In the genomic region with DNA sequence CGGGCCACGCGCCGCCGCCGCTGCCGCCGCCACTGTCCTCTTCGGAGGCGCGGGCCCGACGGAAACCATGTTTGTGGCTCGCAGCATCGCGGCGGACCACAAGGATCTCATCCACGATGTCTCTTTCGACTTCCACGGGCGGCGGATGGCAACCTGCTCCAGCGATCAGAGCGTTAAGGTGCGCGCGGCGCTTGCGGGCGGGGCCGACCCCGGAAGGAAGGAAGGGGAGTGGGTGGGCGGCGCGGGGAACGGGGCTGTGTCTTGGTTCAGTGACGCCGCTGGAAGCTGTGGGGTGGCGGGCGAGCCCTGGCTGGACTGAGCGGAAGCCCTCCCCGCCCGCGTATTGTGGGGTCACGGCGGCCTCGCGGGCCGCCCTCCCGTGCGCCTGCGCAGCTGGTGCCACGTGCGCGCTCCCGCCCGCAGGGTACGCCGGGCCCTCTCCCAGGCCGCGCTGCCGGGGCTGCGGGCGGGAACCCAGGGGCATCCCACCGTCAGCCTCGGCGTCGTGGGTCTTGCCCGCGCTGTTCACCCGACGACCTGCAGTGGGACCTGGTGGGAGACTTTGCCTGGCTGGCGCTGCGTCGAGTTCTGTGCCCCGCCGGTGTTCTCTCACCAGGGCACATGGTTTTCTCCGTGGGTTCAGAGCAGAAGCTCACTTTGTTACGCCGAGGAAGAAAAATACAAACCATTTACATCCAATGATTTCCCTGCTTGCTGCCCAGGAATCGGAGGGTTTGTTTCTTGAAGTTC, we compare ENCODE assay signal across 1 cellular context.
TF ChIP-seq lines count a peak whose summit lies in the region.

No MANE protein-coding gene starts in this region.

TF ChIP-seq in K562, 482 proteins besides CTCF, POLR2A, EP300 and RAD21 (continued from another document and continues in another):
- TF ChIP-seq, protein P1, sequence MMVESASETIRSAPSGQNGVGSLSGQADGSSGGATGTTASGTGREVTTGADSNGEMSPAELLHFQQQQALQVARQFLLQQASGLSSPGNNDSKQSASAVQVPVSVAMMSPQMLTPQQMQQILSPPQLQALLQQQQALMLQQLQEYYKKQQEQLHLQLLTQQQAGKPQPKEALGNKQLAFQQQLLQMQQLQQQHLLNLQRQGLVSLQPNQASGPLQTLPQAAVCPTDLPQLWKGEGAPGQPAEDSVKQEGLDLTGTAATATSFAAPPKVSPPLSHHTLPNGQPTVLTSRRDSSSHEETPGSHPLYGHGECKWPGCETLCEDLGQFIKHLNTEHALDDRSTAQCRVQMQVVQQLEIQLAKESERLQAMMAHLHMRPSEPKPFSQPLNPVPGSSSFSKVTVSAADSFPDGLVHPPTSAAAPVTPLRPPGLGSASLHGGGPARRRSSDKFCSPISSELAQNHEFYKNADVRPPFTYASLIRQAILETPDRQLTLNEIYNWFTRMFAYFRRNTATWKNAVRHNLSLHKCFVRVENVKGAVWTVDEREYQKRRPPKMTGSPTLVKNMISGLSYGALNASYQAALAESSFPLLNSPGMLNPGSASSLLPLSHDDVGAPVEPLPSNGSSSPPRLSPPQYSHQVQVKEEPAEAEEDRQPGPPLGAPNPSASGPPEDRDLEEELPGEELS (CRISPR knock-in tag; IDR thresholded peaks at IDR 0.05; ENCODE audit: borderline replicate concordance): peak; percentile 92; the same call in 1 of the 2 replicates
- TF ChIP-seq CBFB (CRISPR knock-in tag; IDR thresholded peaks at IDR 0.05) (no peak), ZNF384 (IDR thresholded peaks at IDR 0.05; ENCODE audit: low read depth, low read length) (peak; percentile 5; the same call in 1 of the 2 replicates), ZC3H11A (IDR thresholded peaks at IDR 0.05; ENCODE audit: low read depth, low read length) (no peak), GATAD2A (IDR thresholded peaks at IDR 0.05) (0 out of 2 replicates have a peak, but pooled peaks have one; percentile 52), ETS2 (tag; IDR thresholded peaks at IDR 0.05; ENCODE audit: borderline replicate concordance, poor library complexity, severe bottlenecking) (no peak), TGIF2 (CRISPR knock-in tag; IDR thresholded peaks at IDR 0.05) (no peak), ILF3 (IDR thresholded peaks at IDR 0.05; ENCODE audit: borderline replicate concordance) (no peak), MYC (IDR thresholded peaks at IDR 0.05; ENCODE audit: low read depth, low read length) (peak; percentile 98), MYC (CRISPR knock-in tag; IDR thresholded peaks at IDR 0.05; ENCODE audit: borderline replicate concordance, low read depth) (0 out of 2 replicates have a peak, but pooled peaks have one; percentile 51), ZNF445 (CRISPR knock-in tag; IDR thresholded peaks at IDR 0.05; ENCODE audit: low read depth) (no peak), SMARCC2 (IDR thresholded peaks at IDR 0.05; ENCODE audit: low read depth) (no peak), CHD4 (IDR thresholded peaks at IDR 0.05; ENCODE audit: insufficient read depth, insufficient replicate concordance, low read depth, low read length, poor library complexity, severe bottlenecking) (no peak), FOXJ3 (CRISPR knock-in tag; IDR thresholded peaks at IDR 0.05) (no peak), MECOM (CRISPR knock-in tag; IDR thresholded peaks at IDR 0.05) (peak; percentile 77), FOXK1 (CRISPR knock-in tag; IDR thresholded peaks at IDR 0.05; ENCODE audit: borderline replicate concordance) (no peak), SAP30 (IDR thresholded peaks at IDR 0.05; ENCODE audit: borderline replicate concordance, insufficient read depth, low read depth, low read length, poor library complexity, severe bottlenecking) (no peak), ASH1L (IDR thresholded peaks at IDR 0.05; ENCODE audit: borderline replicate concordance, low read depth, partially characterized antibody) (peak; percentile 21), SMAD4 (CRISPR knock-in tag; conservative IDR thresholded peaks at IDR 0.05) (peak; percentile 86), SMARCB1 (IDR thresholded peaks at IDR 0.05; ENCODE audit: insufficient read length, low read depth) (no peak), CHCHD3 (CRISPR knock-in tag; IDR thresholded peaks at IDR 0.05) (0 out of 2 replicates have a peak, but pooled peaks have one; percentile 67), GATAD2B (IDR thresholded peaks at IDR 0.05; ENCODE audit: borderline replicate concordance) (peak; percentile 80; the same call in 1 of the 2 replicates), FOXK2 (conservative IDR thresholded peaks at IDR 0.05 in 1 of 2, IDR thresholded peaks at IDR 0.05 in 1 of 2; ENCODE audit: low read depth in 2 of 2) (peak in 1 of 2 experiments; percentile 16; a peak in 1 of 4 replicates), NFXL1 (CRISPR knock-in tag; IDR thresholded peaks at IDR 0.05) (peak; percentile 80), MAFK (IDR thresholded peaks at IDR 0.05; ENCODE audit: low read length) (no peak), ZSCAN29 (IDR thresholded peaks at IDR 0.05) (no peak), CBX5 (IDR thresholded peaks at IDR 0.05; ENCODE audit: borderline replicate concordance, low read depth) (no peak), E2F3 (CRISPR knock-in tag; IDR thresholded peaks at IDR 0.05) (peak; percentile 95), NCOR1 (IDR thresholded peaks at IDR 0.05) (0 out of 2 replicates have a peak, but pooled peaks have one; percentile 2)
- TF ChIP-seq, protein P2, sequence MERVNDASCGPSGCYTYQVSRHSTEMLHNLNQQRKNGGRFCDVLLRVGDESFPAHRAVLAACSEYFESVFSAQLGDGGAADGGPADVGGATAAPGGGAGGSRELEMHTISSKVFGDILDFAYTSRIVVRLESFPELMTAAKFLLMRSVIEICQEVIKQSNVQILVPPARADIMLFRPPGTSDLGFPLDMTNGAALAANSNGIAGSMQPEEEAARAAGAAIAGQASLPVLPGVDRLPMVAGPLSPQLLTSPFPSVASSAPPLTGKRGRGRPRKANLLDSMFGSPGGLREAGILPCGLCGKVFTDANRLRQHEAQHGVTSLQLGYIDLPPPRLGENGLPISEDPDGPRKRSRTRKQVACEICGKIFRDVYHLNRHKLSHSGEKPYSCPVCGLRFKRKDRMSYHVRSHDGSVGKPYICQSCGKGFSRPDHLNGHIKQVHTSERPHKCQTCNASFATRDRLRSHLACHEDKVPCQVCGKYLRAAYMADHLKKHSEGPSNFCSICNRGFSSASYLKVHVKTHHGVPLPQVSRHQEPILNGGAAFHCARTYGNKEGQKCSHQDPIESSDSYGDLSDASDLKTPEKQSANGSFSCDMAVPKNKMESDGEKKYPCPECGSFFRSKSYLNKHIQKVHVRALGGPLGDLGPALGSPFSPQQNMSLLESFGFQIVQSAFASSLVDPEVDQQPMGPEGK (CRISPR knock-in tag; IDR thresholded peaks at IDR 0.05; ENCODE audit: borderline replicate concordance): no peak
- TF ChIP-seq, protein P3, sequence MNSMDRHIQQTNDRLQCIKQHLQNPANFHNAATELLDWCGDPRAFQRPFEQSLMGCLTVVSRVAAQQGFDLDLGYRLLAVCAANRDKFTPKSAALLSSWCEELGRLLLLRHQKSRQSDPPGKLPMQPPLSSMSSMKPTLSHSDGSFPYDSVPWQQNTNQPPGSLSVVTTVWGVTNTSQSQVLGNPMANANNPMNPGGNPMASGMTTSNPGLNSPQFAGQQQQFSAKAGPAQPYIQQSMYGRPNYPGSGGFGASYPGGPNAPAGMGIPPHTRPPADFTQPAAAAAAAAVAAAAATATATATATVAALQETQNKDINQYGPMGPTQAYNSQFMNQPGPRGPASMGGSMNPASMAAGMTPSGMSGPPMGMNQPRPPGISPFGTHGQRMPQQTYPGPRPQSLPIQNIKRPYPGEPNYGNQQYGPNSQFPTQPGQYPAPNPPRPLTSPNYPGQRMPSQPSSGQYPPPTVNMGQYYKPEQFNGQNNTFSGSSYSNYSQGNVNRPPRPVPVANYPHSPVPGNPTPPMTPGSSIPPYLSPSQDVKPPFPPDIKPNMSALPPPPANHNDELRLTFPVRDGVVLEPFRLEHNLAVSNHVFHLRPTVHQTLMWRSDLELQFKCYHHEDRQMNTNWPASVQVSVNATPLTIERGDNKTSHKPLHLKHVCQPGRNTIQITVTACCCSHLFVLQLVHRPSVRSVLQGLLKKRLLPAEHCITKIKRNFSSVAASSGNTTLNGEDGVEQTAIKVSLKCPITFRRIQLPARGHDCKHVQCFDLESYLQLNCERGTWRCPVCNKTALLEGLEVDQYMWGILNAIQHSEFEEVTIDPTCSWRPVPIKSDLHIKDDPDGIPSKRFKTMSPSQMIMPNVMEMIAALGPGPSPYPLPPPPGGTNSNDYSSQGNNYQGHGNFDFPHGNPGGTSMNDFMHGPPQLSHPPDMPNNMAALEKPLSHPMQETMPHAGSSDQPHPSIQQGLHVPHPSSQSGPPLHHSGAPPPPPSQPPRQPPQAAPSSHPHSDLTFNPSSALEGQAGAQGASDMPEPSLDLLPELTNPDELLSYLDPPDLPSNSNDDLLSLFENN (IDR thresholded peaks at IDR 0.05; ENCODE audit: low read depth in 2 of 2, low read length in 2 of 2): no peak
- TF ChIP-seq, protein P4, sequence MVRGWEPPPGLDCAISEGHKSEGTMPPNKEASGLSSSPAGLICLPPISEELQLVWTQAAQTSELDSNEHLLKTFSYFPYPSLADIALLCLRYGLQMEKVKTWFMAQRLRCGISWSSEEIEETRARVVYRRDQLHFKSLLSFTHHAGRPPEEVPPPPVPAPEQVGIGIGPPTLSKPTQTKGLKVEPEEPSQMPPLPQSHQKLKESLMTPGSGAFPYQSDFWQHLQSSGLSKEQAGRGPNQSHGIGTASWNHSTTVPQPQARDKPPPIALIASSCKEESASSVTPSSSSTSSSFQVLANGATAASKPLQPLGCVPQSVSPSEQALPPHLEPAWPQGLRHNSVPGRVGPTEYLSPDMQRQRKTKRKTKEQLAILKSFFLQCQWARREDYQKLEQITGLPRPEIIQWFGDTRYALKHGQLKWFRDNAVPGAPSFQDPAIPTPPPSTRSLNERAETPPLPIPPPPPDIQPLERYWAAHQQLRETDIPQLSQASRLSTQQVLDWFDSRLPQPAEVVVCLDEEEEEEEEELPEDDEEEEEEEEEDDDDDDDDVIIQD (CRISPR knock-in tag; IDR thresholded peaks at IDR 0.05): no peak
- TF ChIP-seq, protein P5, sequence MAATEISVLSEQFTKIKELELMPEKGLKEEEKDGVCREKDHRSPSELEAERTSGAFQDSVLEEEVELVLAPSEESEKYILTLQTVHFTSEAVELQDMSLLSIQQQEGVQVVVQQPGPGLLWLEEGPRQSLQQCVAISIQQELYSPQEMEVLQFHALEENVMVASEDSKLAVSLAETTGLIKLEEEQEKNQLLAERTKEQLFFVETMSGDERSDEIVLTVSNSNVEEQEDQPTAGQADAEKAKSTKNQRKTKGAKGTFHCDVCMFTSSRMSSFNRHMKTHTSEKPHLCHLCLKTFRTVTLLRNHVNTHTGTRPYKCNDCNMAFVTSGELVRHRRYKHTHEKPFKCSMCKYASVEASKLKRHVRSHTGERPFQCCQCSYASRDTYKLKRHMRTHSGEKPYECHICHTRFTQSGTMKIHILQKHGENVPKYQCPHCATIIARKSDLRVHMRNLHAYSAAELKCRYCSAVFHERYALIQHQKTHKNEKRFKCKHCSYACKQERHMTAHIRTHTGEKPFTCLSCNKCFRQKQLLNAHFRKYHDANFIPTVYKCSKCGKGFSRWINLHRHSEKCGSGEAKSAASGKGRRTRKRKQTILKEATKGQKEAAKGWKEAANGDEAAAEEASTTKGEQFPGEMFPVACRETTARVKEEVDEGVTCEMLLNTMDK (IDR thresholded peaks at IDR 0.05; ENCODE audit: borderline replicate concordance, insufficient read depth, low read depth, low read length, poor library complexity, severe bottlenecking): no peak
- TF ChIP-seq, protein P6, sequence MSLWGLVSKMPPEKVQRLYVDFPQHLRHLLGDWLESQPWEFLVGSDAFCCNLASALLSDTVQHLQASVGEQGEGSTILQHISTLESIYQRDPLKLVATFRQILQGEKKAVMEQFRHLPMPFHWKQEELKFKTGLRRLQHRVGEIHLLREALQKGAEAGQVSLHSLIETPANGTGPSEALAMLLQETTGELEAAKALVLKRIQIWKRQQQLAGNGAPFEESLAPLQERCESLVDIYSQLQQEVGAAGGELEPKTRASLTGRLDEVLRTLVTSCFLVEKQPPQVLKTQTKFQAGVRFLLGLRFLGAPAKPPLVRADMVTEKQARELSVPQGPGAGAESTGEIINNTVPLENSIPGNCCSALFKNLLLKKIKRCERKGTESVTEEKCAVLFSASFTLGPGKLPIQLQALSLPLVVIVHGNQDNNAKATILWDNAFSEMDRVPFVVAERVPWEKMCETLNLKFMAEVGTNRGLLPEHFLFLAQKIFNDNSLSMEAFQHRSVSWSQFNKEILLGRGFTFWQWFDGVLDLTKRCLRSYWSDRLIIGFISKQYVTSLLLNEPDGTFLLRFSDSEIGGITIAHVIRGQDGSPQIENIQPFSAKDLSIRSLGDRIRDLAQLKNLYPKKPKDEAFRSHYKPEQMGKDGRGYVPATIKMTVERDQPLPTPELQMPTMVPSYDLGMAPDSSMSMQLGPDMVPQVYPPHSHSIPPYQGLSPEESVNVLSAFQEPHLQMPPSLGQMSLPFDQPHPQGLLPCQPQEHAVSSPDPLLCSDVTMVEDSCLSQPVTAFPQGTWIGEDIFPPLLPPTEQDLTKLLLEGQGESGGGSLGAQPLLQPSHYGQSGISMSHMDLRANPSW (CRISPR knock-in tag; IDR thresholded peaks at IDR 0.05): no peak
- TF ChIP-seq, protein P7, sequence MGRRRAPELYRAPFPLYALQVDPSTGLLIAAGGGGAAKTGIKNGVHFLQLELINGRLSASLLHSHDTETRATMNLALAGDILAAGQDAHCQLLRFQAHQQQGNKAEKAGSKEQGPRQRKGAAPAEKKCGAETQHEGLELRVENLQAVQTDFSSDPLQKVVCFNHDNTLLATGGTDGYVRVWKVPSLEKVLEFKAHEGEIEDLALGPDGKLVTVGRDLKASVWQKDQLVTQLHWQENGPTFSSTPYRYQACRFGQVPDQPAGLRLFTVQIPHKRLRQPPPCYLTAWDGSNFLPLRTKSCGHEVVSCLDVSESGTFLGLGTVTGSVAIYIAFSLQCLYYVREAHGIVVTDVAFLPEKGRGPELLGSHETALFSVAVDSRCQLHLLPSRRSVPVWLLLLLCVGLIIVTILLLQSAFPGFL (CRISPR knock-in tag; IDR thresholded peaks at IDR 0.05): no peak
- TF ChIP-seq, protein P8, sequence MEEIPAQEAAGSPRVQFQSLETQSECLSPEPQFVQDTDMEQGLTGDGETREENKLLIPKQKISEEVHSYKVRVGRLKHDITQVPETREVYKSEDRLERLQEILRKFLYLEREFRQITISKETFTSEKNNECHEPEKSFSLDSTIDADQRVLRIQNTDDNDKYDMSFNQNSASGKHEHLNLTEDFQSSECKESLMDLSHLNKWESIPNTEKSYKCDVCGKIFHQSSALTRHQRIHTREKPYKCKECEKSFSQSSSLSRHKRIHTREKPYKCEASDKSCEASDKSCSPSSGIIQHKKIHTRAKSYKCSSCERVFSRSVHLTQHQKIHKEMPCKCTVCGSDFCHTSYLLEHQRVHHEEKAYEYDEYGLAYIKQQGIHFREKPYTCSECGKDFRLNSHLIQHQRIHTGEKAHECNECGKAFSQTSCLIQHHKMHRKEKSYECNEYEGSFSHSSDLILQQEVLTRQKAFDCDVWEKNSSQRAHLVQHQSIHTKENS (CRISPR knock-in tag; IDR thresholded peaks at IDR 0.05): no peak
- TF ChIP-seq, protein P9, sequence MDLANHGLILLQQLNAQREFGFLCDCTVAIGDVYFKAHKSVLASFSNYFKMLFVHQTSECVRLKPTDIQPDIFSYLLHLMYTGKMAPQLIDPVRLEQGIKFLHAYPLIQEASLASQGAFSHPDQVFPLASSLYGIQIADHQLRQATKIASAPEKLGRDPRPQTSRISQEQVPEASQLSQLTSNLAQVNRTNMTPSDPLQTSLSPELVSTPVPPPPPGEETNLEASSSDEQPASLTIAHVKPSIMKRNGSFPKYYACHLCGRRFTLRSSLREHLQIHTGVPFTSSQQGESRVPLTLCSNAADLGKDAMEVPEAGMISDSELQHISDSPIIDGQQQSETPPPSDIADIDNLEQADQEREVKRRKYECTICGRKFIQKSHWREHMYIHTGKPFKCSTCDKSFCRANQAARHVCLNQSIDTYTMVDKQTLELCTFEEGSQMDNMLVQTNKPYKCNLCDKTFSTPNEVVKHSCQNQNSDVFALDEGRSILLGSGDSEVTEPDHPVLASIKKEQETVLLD (IDR thresholded peaks at IDR 0.05): peak; percentile 54; the same call in 1 of the 2 replicates
